1 cellular context compared by ENCODE assay signal in genomic region chr17:83201206-83202001, GRCh38.
TF ChIP-seq lines count a peak whose summit lies in the region.

No MANE protein-coding gene starts in this region.

TF ChIP-seq in WTC11, 78 proteins besides CTCF, POLR2A, EP300 and RAD21 (continued from another document):
- TF ChIP-seq ZNF281 (CRISPR knock-in tag; IDR thresholded peaks at IDR 0.05), result no peak
- TF ChIP-seq FOXP4 (CRISPR knock-in tag; IDR thresholded peaks at IDR 0.05), result no peak
- no peak for TF ChIP-seq SMAD4 (CRISPR knock-in tag; IDR thresholded peaks at IDR 0.05)
- TF ChIP-seq FOXP1 (CRISPR knock-in tag; IDR thresholded peaks at IDR 0.05; ENCODE audit: borderline replicate concordance), result no peak
- no peak for TF ChIP-seq HMGA2 (CRISPR knock-in tag; IDR thresholded peaks at IDR 0.05)
- no peak for TF ChIP-seq JUN (CRISPR knock-in tag; IDR thresholded peaks at IDR 0.05)
- no peak for TF ChIP-seq E2F1 (CRISPR knock-in tag; IDR thresholded peaks at IDR 0.05)
